ENCODE assay signal across 18 cellular contexts in genomic region chr15:65913631-65914199, GRCh38. TPM values are rescaled to one million over a fixed set of nuclear protein-coding genes. Genes with fewer than 3 reads are reported as not detected.
A peak's percentile ranks its signal among the peaks of the same experiment; 100 is the strongest.
DNase-seq lines count a peak whose midpoint lies in the region; ATAC-seq and TF ChIP-seq lines count a peak whose summit lies in the region.
"Had no signal": no experiment of that assay in that cellular context is flagged by ENCODE, and none has a peak within 500 bp of the region (broad histone marks: within the 10 kb centered on the region; RNA-seq: fewer than 3 reads in every experiment).

No MANE protein-coding gene starts in this region.

- no peak for ATAC-seq in RWPE2 (ENCODE audit: low read depth)
- ATAC-seq in naive B cell (ENCODE audit: low read depth in 2 of 2) = no peak
- ATAC-seq: GM12878, HCT116 had no signal

- H3K4me3 Mint-ChIP-seq in naive B cell = no peak overlapping the region
- H3K4me3 Mint-ChIP-seq: CD4-positive, alpha-beta memory T cell had no signal

- peak; percentile 49 for DNase-seq in RWPE2 (ENCODE audit: low spot score)
- DNase-seq in coronary artery (ENCODE audit: low spot score) = peak; percentile 61
- DNase-seq in naive B cell = no peak
- DNase-seq in NCI-H1092 (lab: John Stamatoyannopoulos, UW) = no peak
- DNase-seq in globus pallidus (ENCODE audit: low spot score) = no peak
- DNase-seq in stimulated activated CD4-positive, alpha-beta T cell treated with anti-CD3 and anti-CD28 coated beads, Interleukin-2, amount 100 ng/mL, for 24 hours = no peak
- DNase-seq: ACHN; BE2C; C1 segment of cervical spinal cord; CD4-positive, alpha-beta memory T cell; DMS153; DMS79 treated with DMSO at 0.1 percent for 48 hours; GF-D8; GOT3; IMR-90 had no signal

- POLR2A ChIA-PET in HEK293 (lab: Yijun Ruan, JAX) = interaction anchor here (1.0 kb wide), 1 partner anchor 44 kb away, joined by 3 read pairs; the partner anchor contains the start of gene RAB11A

- H3K27ac ChIP-seq in HEK293 (ENCODE audit: extremely low read depth, low read depth, low read length) (no peak overlapping the region), RWPE2 (ENCODE audit: poor library complexity, severe bottlenecking) (no peak overlapping the region), coronary artery (no peak overlapping the region)

- H3K9me3 Mint-ChIP-seq in naive B cell = no peaks in the 10 kb centered on the region
- H3K9me3 Mint-ChIP-seq: CD4-positive, alpha-beta memory T cell had no signal

- H3K36me3 Mint-ChIP-seq in naive B cell = no peaks in the 10 kb centered on the region

- H3K36me3 ChIP-seq in HEK293 (ENCODE audit: control insufficient read depth in 2 of 2, insufficient read depth in 1 of 2, low read length in 2 of 2) (peaks cover 0 to 48% of the 10 kb centered on the region in 2 experiments; a peak in 2 of 3 replicates), RWPE2 (ENCODE audit: low read depth) (no peaks in the 10 kb centered on the region)
- H3K36me3 ChIP-seq: BE2C had no signal

- H3K9me3 ChIP-seq in HEK293 (ENCODE audit: control insufficient read depth, insufficient read depth, low read depth, low read length) (no peaks in the 10 kb centered on the region), RWPE2 (ENCODE audit: severe bottlenecking) (no peaks in the 10 kb centered on the region)
- H3K9me3 ChIP-seq: BE2C had no signal

- H3K27ac Mint-ChIP-seq in naive B cell = peak overlapping the region in 4 of 6 donors; percentile 38 to 79 (median 68)

- CTCF ChIA-PET in HEK293 (lab: Yijun Ruan, JAX) = no interaction called here

- peaks cover 42 to 51% (median 44%) of the 10 kb centered on the region in 3 donors for H3K4me1 Mint-ChIP-seq in naive B cell

- TF ChIP-seq CTCF in HEK293 (tag by site-specific recombination; IDR thresholded peaks at IDR 0.05) = no peak
- no peak for TF ChIP-seq CTCF in RWPE2 (IDR thresholded peaks at IDR 0.05; ENCODE audit: poor library complexity, severe bottlenecking)
- no peak for TF ChIP-seq CTCF in coronary artery (IDR thresholded peaks at IDR 0.05)

- H3K27me3 Mint-ChIP-seq in naive B cell = no peaks in the 10 kb centered on the region
- H3K27me3 Mint-ChIP-seq: CD4-positive, alpha-beta memory T cell had no signal

- H3K27me3 ChIP-seq in RWPE2 (ENCODE audit: insufficient read depth, poor library complexity, severe bottlenecking) = no peaks in the 10 kb centered on the region
- H3K27me3 ChIP-seq: BE2C had no signal

- H3K4me3 ChIP-seq in HEK293 (ENCODE audit: low read depth, low read length) (no peak overlapping the region), RWPE2 (ENCODE audit: severe bottlenecking) (no peak overlapping the region), coronary artery (no peak overlapping the region)
- H3K4me3 ChIP-seq: GM12878 had no signal

- H3K4me1 ChIP-seq in HEK293 (ENCODE audit: control insufficient read depth, insufficient read depth, low read length) = no peaks in the 10 kb centered on the region
- no peaks in the 10 kb centered on the region for H3K4me1 ChIP-seq in RWPE2 (ENCODE audit: insufficient read depth, poor library complexity, severe bottlenecking)
- H3K4me1 ChIP-seq: BE2C had no signal

TF ChIP-seq in HEK293, 187 proteins besides CTCF, POLR2A, EP300 and RAD21:
- TF ChIP-seq GLI2 (tag by site-specific recombination; IDR thresholded peaks at IDR 0.05; ENCODE audit: borderline replicate concordance, low read depth) = no peak
- no peak for TF ChIP-seq ZNF148 (tag by site-specific recombination; IDR thresholded peaks at IDR 0.05; ENCODE audit: borderline replicate concordance)
- TF ChIP-seq ZNF600 (tag by site-specific recombination; IDR thresholded peaks at IDR 0.05) = 0 out of 2 replicates have a peak, but pooled peaks have one; percentile 32
- no peak for TF ChIP-seq ZNF146 (tag by site-specific recombination; IDR thresholded peaks at IDR 0.05)

RNA-seq across cellular contexts. Expression of gene RAB11A, which starts 44.4 kb away (rescaled TPM):
- polyA plus RNA-seq in naive B cell (ENCODE audit: low read depth in 6 of 6) = 100 to 1,000 TPM; 204 to 294 (median 234) TPM

Comparison
In these comparisons a context has a peak if more than half of its experiments do, and no peak if none do; other contexts are left out.
1. DNase-seq: peak in RWPE2 (single experiment) and coronary artery (single experiment); none in naive B cell (single experiment), NCI-H1092 (single experiment), globus pallidus (single experiment) and stimulated activated CD4-positive, alpha-beta T cell treated with anti-CD3 and anti-CD28 coated beads, Interleukin-2, amount 100 ng/mL, for 24 hours (0 of 2).